ENCODE assay signal across 1 cellular context in the genomic region with DNA sequence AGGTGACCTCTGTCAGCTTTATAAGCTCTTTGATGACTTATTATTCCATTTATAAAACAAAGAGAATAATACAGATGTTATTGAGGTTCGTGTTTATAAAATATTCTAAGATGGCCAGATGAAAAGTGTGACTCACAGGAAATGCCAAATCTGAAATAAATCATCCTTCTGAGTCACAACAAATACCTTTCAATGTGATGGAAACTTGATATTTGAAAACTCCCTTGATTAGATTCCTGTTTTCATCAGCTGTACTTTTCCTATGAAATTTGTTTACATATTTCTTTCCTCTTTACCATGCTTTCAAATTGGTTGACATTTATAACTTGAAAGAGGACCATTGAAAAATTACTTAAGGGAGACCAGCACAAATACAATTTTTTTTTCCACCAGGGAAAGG.
TF ChIP-seq lines count a peak whose summit lies in the region.

No MANE protein-coding gene starts in this region.

TF ChIP-seq in HepG2, 621 proteins besides CTCF, POLR2A, EP300 and RAD21:
- TF ChIP-seq, protein P1, sequence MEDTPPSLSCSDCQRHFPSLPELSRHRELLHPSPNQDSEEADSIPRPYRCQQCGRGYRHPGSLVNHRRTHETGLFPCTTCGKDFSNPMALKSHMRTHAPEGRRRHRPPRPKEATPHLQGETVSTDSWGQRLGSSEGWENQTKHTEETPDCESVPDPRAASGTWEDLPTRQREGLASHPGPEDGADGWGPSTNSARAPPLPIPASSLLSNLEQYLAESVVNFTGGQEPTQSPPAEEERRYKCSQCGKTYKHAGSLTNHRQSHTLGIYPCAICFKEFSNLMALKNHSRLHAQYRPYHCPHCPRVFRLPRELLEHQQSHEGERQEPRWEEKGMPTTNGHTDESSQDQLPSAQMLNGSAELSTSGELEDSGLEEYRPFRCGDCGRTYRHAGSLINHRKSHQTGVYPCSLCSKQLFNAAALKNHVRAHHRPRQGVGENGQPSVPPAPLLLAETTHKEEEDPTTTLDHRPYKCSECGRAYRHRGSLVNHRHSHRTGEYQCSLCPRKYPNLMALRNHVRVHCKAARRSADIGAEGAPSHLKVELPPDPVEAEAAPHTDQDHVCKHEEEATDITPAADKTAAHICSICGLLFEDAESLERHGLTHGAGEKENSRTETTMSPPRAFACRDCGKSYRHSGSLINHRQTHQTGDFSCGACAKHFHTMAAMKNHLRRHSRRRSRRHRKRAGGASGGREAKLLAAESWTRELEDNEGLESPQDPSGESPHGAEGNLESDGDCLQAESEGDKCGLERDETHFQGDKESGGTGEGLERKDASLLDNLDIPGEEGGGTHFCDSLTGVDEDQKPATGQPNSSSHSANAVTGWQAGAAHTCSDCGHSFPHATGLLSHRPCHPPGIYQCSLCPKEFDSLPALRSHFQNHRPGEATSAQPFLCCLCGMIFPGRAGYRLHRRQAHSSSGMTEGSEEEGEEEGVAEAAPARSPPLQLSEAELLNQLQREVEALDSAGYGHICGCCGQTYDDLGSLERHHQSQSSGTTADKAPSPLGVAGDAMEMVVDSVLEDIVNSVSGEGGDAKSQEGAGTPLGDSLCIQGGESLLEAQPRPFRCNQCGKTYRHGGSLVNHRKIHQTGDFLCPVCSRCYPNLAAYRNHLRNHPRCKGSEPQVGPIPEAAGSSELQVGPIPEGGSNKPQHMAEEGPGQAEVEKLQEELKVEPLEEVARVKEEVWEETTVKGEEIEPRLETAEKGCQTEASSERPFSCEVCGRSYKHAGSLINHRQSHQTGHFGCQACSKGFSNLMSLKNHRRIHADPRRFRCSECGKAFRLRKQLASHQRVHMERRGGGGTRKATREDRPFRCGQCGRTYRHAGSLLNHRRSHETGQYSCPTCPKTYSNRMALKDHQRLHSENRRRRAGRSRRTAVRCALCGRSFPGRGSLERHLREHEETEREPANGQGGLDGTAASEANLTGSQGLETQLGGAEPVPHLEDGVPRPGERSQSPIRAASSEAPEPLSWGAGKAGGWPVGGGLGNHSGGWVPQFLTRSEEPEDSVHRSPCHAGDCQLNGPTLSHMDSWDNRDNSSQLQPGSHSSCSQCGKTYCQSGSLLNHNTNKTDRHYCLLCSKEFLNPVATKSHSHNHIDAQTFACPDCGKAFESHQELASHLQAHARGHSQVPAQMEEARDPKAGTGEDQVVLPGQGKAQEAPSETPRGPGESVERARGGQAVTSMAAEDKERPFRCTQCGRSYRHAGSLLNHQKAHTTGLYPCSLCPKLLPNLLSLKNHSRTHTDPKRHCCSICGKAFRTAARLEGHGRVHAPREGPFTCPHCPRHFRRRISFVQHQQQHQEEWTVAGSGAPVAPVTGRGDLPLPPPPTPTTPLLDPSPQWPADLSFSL (CRISPR knock-in tag; IDR thresholded peaks at IDR 0.05), result no peak
- TF ChIP-seq GATAD2A (CRISPR knock-in tag; IDR thresholded peaks at IDR 0.05) (no peak), ZNF550 (CRISPR knock-in tag; IDR thresholded peaks at IDR 0.05; ENCODE audit: borderline replicate concordance) (no peak), SPEN (CRISPR knock-in tag; IDR thresholded peaks at IDR 0.05; ENCODE audit: low read depth) (no peak), MXI1 (IDR thresholded peaks at IDR 0.05; ENCODE audit: borderline replicate concordance, low read depth, low read length) (no peak), TSC22D2 (CRISPR knock-in tag; IDR thresholded peaks at IDR 0.05; ENCODE audit: borderline replicate concordance) (no peak), PHF20 (CRISPR knock-in tag; IDR thresholded peaks at IDR 0.05) (no peak), HDAC2 (CRISPR knock-in tag; IDR thresholded peaks at IDR 0.05) (no peak), GLI4 (CRISPR knock-in tag; IDR thresholded peaks at IDR 0.05; ENCODE audit: borderline replicate concordance) (no peak), HCFC1 (IDR thresholded peaks at IDR 0.05; ENCODE audit: low read depth, low read length) (no peak), ZNF552 (CRISPR knock-in tag; IDR thresholded peaks at IDR 0.05; ENCODE audit: borderline replicate concordance) (no peak), ZSCAN12 (CRISPR knock-in tag; IDR thresholded peaks at IDR 0.05) (no peak), IKZF1 (IDR thresholded peaks at IDR 0.05) (no peak), CHD4 (IDR thresholded peaks at IDR 0.05; ENCODE audit: borderline replicate concordance, low read length) (no peak)
- TF ChIP-seq, protein P2, sequence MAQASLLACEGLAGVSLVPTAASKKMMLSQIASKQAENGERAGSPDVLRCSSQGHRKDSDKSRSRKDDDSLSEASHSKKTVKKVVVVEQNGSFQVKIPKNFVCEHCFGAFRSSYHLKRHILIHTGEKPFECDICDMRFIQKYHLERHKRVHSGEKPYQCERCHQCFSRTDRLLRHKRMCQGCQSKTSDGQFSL (CRISPR knock-in tag; IDR thresholded peaks at IDR 0.05), result no peak
- TF ChIP-seq, protein P3, sequence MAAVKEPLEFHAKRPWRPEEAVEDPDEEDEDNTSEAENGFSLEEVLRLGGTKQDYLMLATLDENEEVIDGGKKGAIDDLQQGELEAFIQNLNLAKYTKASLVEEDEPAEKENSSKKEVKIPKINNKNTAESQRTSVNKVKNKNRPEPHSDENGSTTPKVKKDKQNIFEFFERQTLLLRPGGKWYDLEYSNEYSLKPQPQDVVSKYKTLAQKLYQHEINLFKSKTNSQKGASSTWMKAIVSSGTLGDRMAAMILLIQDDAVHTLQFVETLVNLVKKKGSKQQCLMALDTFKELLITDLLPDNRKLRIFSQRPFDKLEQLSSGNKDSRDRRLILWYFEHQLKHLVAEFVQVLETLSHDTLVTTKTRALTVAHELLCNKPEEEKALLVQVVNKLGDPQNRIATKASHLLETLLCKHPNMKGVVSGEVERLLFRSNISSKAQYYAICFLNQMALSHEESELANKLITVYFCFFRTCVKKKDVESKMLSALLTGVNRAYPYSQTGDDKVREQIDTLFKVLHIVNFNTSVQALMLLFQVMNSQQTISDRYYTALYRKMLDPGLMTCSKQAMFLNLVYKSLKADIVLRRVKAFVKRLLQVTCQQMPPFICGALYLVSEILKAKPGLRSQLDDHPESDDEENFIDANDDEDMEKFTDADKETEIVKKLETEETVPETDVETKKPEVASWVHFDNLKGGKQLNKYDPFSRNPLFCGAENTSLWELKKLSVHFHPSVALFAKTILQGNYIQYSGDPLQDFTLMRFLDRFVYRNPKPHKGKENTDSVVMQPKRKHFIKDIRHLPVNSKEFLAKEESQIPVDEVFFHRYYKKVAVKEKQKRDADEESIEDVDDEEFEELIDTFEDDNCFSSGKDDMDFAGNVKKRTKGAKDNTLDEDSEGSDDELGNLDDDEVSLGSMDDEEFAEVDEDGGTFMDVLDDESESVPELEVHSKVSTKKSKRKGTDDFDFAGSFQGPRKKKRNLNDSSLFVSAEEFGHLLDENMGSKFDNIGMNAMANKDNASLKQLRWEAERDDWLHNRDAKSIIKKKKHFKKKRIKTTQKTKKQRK (IDR thresholded peaks at IDR 0.05; ENCODE audit: low read length), result no peak
- TF ChIP-seq, protein P4, sequence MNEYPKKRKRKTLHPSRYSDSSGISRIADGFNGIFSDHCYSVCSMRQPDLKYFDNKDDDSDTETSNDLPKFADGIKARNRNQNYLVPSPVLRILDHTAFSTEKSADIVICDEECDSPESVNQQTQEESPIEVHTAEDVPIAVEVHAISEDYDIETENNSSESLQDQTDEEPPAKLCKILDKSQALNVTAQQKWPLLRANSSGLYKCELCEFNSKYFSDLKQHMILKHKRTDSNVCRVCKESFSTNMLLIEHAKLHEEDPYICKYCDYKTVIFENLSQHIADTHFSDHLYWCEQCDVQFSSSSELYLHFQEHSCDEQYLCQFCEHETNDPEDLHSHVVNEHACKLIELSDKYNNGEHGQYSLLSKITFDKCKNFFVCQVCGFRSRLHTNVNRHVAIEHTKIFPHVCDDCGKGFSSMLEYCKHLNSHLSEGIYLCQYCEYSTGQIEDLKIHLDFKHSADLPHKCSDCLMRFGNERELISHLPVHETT (CRISPR knock-in tag; conservative IDR thresholded peaks at IDR 0.05), result no peak
- TF ChIP-seq, protein P5, sequence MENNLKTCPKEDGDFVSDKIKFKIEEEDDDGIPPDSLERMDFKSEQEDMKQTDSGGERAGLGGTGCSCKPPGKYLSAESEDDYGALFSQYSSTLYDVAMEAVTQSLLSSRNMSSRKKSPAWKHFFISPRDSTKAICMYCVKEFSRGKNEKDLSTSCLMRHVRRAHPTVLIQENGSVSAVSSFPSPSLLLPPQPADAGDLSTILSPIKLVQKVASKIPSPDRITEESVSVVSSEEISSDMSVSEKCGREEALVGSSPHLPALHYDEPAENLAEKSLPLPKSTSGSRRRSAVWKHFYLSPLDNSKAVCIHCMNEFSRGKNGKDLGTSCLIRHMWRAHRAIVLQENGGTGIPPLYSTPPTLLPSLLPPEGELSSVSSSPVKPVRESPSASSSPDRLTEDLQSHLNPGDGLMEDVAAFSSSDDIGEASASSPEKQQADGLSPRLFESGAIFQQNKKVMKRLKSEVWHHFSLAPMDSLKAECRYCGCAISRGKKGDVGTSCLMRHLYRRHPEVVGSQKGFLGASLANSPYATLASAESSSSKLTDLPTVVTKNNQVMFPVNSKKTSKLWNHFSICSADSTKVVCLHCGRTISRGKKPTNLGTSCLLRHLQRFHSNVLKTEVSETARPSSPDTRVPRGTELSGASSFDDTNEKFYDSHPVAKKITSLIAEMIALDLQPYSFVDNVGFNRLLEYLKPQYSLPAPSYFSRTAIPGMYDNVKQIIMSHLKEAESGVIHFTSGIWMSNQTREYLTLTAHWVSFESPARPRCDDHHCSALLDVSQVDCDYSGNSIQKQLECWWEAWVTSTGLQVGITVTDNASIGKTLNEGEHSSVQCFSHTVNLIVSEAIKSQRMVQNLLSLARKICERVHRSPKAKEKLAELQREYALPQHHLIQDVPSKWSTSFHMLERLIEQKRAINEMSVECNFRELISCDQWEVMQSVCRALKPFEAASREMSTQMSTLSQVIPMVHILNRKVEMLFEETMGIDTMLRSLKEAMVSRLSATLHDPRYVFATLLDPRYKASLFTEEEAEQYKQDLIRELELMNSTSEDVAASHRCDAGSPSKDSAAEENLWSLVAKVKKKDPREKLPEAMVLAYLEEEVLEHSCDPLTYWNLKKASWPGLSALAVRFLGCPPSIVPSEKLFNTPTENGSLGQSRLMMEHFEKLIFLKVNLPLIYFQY (CRISPR knock-in tag; IDR thresholded peaks at IDR 0.05; ENCODE audit: borderline replicate concordance), result no peak
- TF ChIP-seq, protein P6, sequence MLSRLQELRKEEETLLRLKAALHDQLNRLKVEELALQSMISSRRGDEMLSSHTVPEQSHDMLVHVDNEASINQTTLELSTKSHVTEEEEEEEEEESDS (CRISPR knock-in tag; IDR thresholded peaks at IDR 0.05; ENCODE audit: borderline replicate concordance), result no peak
- TF ChIP-seq, protein P7, sequence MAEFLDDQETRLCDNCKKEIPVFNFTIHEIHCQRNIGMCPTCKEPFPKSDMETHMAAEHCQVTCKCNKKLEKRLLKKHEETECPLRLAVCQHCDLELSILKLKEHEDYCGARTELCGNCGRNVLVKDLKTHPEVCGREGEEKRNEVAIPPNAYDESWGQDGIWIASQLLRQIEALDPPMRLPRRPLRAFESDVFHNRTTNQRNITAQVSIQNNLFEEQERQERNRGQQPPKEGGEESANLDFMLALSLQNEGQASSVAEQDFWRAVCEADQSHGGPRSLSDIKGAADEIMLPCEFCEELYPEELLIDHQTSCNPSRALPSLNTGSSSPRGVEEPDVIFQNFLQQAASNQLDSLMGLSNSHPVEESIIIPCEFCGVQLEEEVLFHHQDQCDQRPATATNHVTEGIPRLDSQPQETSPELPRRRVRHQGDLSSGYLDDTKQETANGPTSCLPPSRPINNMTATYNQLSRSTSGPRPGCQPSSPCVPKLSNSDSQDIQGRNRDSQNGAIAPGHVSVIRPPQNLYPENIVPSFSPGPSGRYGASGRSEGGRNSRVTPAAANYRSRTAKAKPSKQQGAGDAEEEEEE (CRISPR knock-in tag; IDR thresholded peaks at IDR 0.05; ENCODE audit: borderline replicate concordance), result no peak
